ENCODE assay signal across 8 cellular contexts in genomic region chr14:59028476-59029202, GRCh38.
DNase-seq lines count a peak whose midpoint lies in the region; FAIRE-seq and TF ChIP-seq lines count a peak whose summit lies in the region.

No MANE protein-coding gene starts in this region.

- no peaks in the 10 kb centered on the region for H3K9me3 ChIP-seq in HEK293 (ENCODE audit: control insufficient read depth, insufficient read depth, low read depth, low read length)

- H3K27ac Mint-ChIP-seq in activated T-cell treated with anti-CD3 and anti-CD28 coated beads, Interleukin-2, amount 50 U/mL, for 24 hours, result no peak overlapping the region

- no peaks in the 10 kb centered on the region for H3K9me3 Mint-ChIP-seq in activated T-cell treated with anti-CD3 and anti-CD28 coated beads, Interleukin-2, amount 50 U/mL, for 24 hours

- FAIRE-seq in RCC 7860 (lab: Jason Lieb, UNC) (peak; percentile 90), bronchial epithelial cell (lab: Jason Lieb, UNC) (peak; percentile 92)

- TF ChIP-seq CTCF in HEK293 (tag by site-specific recombination; IDR thresholded peaks at IDR 0.05) (peak; percentile 56; the same call in 1 of the 2 replicates), bronchial epithelial cell (IDR thresholded peaks at IDR 0.05; ENCODE audit: insufficient read depth, low read length, severe bottlenecking) (peak; percentile 90)

- no peaks in the 10 kb centered on the region for H3K36me3 ChIP-seq in HEK293 (ENCODE audit: control insufficient read depth in 2 of 2, insufficient read depth in 1 of 2, low read length in 2 of 2)
- no peaks in the 10 kb centered on the region for H3K36me3 ChIP-seq in bronchial epithelial cell (ENCODE audit: control insufficient read depth, insufficient read depth, low read length)

- no peaks in the 10 kb centered on the region for H3K36me3 Mint-ChIP-seq in activated T-cell treated with anti-CD3 and anti-CD28 coated beads, Interleukin-2, amount 50 U/mL, for 24 hours (ENCODE audit: low read depth)

- no peak overlapping the region for H3K4me3 Mint-ChIP-seq in activated T-cell treated with anti-CD3 and anti-CD28 coated beads, Interleukin-2, amount 50 U/mL, for 24 hours

- H3K4me3 ChIP-seq in HEK293 (ENCODE audit: low read depth, low read length) (no peak overlapping the region), bronchial epithelial cell (ENCODE audit: low read depth, low read length) (no peak overlapping the region)

- H3K4me1 ChIP-seq in HEK293 (ENCODE audit: control insufficient read depth, insufficient read depth, low read length), result peaks cover 3% of the 10 kb centered on the region; the same call in 1 of the 2 replicates

- POLR2A ChIA-PET in HEK293 (lab: Yijun Ruan, JAX), result no interaction called here

- DNase-seq in activated T-cell treated with anti-CD3 and anti-CD28 coated beads, Interleukin-2, amount 50 U/mL, for 48 hours, result peak; percentile 35 to 51
- no peak for DNase-seq in activated T-cell treated with anti-CD3 and anti-CD28 coated beads, Interleukin-2, amount 50 U/mL, for 24 hours
- DNase-seq in LoVo (ENCODE audit: low spot score) (peak; percentile 78), RCC 7860 (ENCODE audit: low spot score) (peak; percentile 90), bronchial epithelial cell (ENCODE audit: low read depth) (peak; percentile 52), left kidney (ENCODE audit: low read depth, low spot score) (peak; percentile 95)
- peak; percentile 3 to 10 (median 9) for DNase-seq in stimulated activated CD4-positive, alpha-beta T cell treated with anti-CD3 and anti-CD28 coated beads, TNF-alpha, amount 100 ng/mL, for 48 hours (ENCODE audit: low read depth in 3 of 3)

- peaks cover 6% of the 10 kb centered on the region for H3K4me1 Mint-ChIP-seq in activated T-cell treated with anti-CD3 and anti-CD28 coated beads, Interleukin-2, amount 50 U/mL, for 24 hours (ENCODE audit: low read depth)

- no peaks in the 10 kb centered on the region for H3K27me3 ChIP-seq in bronchial epithelial cell (ENCODE audit: control insufficient read depth, insufficient read depth, low read length)

- no peak overlapping the region for H3K27ac ChIP-seq in HEK293 (ENCODE audit: extremely low read depth, low read depth, low read length)

- CTCF ChIA-PET in HEK293 (lab: Yijun Ruan, JAX), result interaction anchor here (0.5 to 2.3 kb wide), 24 partner anchors 9 to 1569 kb away, joined by 3 to 38 read pairs (median 4); partner anchors contain the start of gene DACT1

- peaks cover 18% of the 10 kb centered on the region for H3K27me3 Mint-ChIP-seq in activated T-cell treated with anti-CD3 and anti-CD28 coated beads, Interleukin-2, amount 50 U/mL, for 24 hours

TF ChIP-seq in HEK293, 187 proteins besides CTCF, POLR2A, EP300 and RAD21 (continues in another document):
- peak; percentile 37; the same call in 1 of the 2 replicates for TF ChIP-seq ZBTB17 (tag by site-specific recombination; IDR thresholded peaks at IDR 0.05)
- peak; percentile 61; the same call in 1 of the 2 replicates for TF ChIP-seq TRIM28 (IDR thresholded peaks at IDR 0.05; ENCODE audit: borderline replicate concordance, low read length)
- no peak for TF ChIP-seq ZNF239 (tag by site-specific recombination; IDR thresholded peaks at IDR 0.05)
- TF ChIP-seq PRDM10 (tag by site-specific recombination; IDR thresholded peaks at IDR 0.05), result 0 out of 2 replicates have a peak, but pooled peaks have one; percentile 12
- TF ChIP-seq PRDM1 (tag by site-specific recombination; IDR thresholded peaks at IDR 0.05), result peak; percentile 37; the same call in 1 of the 2 replicates
- TF ChIP-seq ZNF37A (tag by site-specific recombination; IDR thresholded peaks at IDR 0.05), result no peak
- no peak for TF ChIP-seq ZNF138 (tag by site-specific recombination; IDR thresholded peaks at IDR 0.05; ENCODE audit: borderline replicate concordance)
- TF ChIP-seq, protein P1, sequence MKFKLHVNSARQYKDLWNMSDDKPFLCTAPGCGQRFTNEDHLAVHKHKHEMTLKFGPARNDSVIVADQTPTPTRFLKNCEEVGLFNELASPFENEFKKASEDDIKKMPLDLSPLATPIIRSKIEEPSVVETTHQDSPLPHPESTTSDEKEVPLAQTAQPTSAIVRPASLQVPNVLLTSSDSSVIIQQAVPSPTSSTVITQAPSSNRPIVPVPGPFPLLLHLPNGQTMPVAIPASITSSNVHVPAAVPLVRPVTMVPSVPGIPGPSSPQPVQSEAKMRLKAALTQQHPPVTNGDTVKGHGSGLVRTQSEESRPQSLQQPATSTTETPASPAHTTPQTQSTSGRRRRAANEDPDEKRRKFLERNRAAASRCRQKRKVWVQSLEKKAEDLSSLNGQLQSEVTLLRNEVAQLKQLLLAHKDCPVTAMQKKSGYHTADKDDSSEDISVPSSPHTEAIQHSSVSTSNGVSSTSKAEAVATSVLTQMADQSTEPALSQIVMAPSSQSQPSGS (tag by site-specific recombination; IDR thresholded peaks at IDR 0.05; ENCODE audit: low read depth), result no peak
- peak; percentile 63; the same call in 1 of the 2 replicates for TF ChIP-seq ZNF610 (tag by site-specific recombination; IDR thresholded peaks at IDR 0.05; ENCODE audit: borderline replicate concordance)
- peak; percentile 79 for TF ChIP-seq ZNF654 (tag by site-specific recombination; IDR thresholded peaks at IDR 0.05; ENCODE audit: low read depth)
- 0 out of 2 replicates have a peak, but pooled peaks have one; percentile 6 for TF ChIP-seq ZBTB8A (tag by site-specific recombination; IDR thresholded peaks at IDR 0.05)
- no peak for TF ChIP-seq ZNF76 (tag by site-specific recombination; IDR thresholded peaks at IDR 0.05; ENCODE audit: borderline replicate concordance, low read depth)
- TF ChIP-seq ZNF335 (tag by site-specific recombination; conservative IDR thresholded peaks at IDR 0.05), result no peak
- TF ChIP-seq ZNF2 (tag by site-specific recombination; IDR thresholded peaks at IDR 0.05), result peak; percentile 64
- TF ChIP-seq ZNF600 (tag by site-specific recombination; IDR thresholded peaks at IDR 0.05), result 0 out of 2 replicates have a peak, but pooled peaks have one; percentile 42
- TF ChIP-seq GLIS1 (tag by site-specific recombination; IDR thresholded peaks at IDR 0.05), result peak; percentile 94
- TF ChIP-seq PATZ1 (tag by site-specific recombination; IDR thresholded peaks at IDR 0.05), result peak; percentile 20; the same call in 1 of the 2 replicates
- TF ChIP-seq SP7 (tag by site-specific recombination; IDR thresholded peaks at IDR 0.05), result peak; percentile 19; the same call in 1 of the 2 replicates
- TF ChIP-seq MEIS1 (CRISPR knock-in tag; IDR thresholded peaks at IDR 0.05; ENCODE audit: borderline replicate concordance), result peak; percentile 44; the same call in 1 of the 2 replicates
- TF ChIP-seq ZNF214 (tag by site-specific recombination; IDR thresholded peaks at IDR 0.05; ENCODE audit: borderline replicate concordance), result no peak
- TF ChIP-seq KLF1 (tag by site-specific recombination; IDR thresholded peaks at IDR 0.05), result no peak
- peak; percentile 17; the same call in 1 of the 2 replicates for TF ChIP-seq ZIC2 (tag by site-specific recombination; IDR thresholded peaks at IDR 0.05)
- 0 out of 2 replicates have a peak, but pooled peaks have one; percentile 18 for TF ChIP-seq ZNF629 (tag by site-specific recombination; IDR thresholded peaks at IDR 0.05)
